Comparison of ENCODE assay signal across 8 cellular contexts in the genomic region with DNA sequence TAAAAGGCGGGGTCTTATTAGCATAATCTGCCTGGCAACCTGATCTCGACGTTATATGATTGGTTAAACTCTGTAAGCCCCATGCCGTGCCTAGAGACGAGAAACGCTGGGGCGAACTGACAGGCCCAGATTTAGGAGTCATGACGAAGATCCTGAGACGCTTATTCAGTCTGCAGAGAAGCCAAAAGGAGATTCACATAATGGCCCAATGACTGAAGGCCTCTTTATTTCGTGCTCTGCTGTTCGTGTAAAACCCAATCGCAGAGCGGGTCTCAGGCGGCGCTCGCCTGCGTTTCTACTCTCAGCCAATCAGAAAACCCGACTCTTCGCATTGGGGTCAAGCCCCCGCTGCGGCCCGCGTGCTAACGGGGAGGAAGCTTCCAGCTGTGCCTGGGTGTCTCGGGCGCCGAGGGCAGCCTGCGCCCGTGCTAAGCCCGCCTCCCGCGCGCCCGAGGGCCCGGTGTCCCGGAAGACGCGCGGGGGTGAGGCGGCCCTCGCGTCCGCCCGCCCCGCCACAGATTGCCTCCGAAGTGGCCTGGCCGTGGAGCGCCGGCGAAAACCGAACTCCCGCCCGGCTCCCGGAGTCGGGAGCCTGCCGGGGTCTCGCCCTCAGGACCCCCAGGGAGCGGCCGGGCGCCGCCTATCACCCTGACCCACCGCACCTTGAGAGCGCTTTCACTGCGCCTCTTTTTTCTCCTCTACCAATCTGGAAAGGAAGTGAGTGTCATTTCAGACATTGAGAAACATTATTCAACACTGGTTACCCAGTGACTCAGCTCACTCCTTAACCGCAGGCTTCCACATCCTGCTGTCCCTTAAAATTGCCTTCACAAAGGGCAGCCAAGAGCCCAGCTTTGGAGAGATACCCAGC. TPM values are rescaled to one million over a fixed set of nuclear protein-coding genes. Genes with fewer than 3 reads are reported as not detected.
DNase-seq lines count a peak whose midpoint lies in the region; ATAC-seq and TF ChIP-seq lines count a peak whose summit lies in the region.

No MANE protein-coding gene starts in this region.

- peak overlapping the region; percentile 99 for H3K27ac ChIP-seq in RWPE2 (ENCODE audit: poor library complexity, severe bottlenecking)

- H3F3A ChIP-seq in Loucy (ENCODE audit: low read depth), result no peaks in the 10 kb centered on the region

- H3K9me3 ChIP-seq in Loucy (ENCODE audit: insufficient read depth, low read depth, low read length) (no peaks in the 10 kb centered on the region), RWPE2 (ENCODE audit: severe bottlenecking) (no peaks in the 10 kb centered on the region)

- H3K9me3 Mint-ChIP-seq in natural killer cell, result no peaks in the 10 kb centered on the region

- no peaks in the 10 kb centered on the region for H3K36me3 Mint-ChIP-seq in natural killer cell

- H3K9ac ChIP-seq in Loucy (ENCODE audit: low read depth, low read length, poor library complexity, severe bottlenecking), result peak overlapping the region; percentile 84

- DNase-seq in ELR (ENCODE audit: low read depth) (peak; percentile 98), H7 (peak; percentile 98), RWPE2 (ENCODE audit: low spot score) (peak; percentile 89), fibroblast of pulmonary artery (ENCODE audit: low read depth) (peak; percentile 98), natural killer cell (peak; percentile 86)
- peak; percentile 84 for DNase-seq in activated effector memory CD4-positive, alpha-beta T cell treated with Interleukin-2 at 50 U/mL for 16 hours
- DNase-seq in stimulated activated naive CD4-positive, alpha-beta T cell (lab: John Stamatoyannopoulos, UW), result peak; percentile 89 to 98 (median 95)

- H3K4me1 Mint-ChIP-seq in natural killer cell, result peaks cover 33 to 37% of the 10 kb centered on the region in 2 donors

- peak overlapping the region; percentile 69 for H3K4me2 ChIP-seq in Loucy (ENCODE audit: low read depth, low read length, poor library complexity, severe bottlenecking)

- H3K4me3 ChIP-seq in H7 (ENCODE audit: insufficient read depth, low read depth, low read length), result peak overlapping the region; percentile 73
- peak overlapping the region; percentile 84 for H3K4me3 ChIP-seq in Loucy (ENCODE audit: low read length, poor library complexity, severe bottlenecking)
- peak overlapping the region; percentile 99 for H3K4me3 ChIP-seq in RWPE2 (ENCODE audit: severe bottlenecking)
- H3K4me3 ChIP-seq in fibroblast of pulmonary artery (replicated peaks; ENCODE audit: low read depth, low read length), result peak overlapping the region; percentile 74

- peak; percentile 77 for ATAC-seq in RWPE2 (ENCODE audit: low read depth)
- peak; percentile 75 to 87 (median 75) for ATAC-seq in natural killer cell

- no peak for TF ChIP-seq CTCF in Loucy (conservative IDR thresholded peaks at IDR 0.05; ENCODE audit: low read length)
- TF ChIP-seq CTCF in RWPE2 (IDR thresholded peaks at IDR 0.05; ENCODE audit: poor library complexity, severe bottlenecking), result no peak
- TF ChIP-seq CTCF in fibroblast of pulmonary artery (IDR thresholded peaks at IDR 0.05; ENCODE audit: low read length, missing control alignments), result no peak
- no peak for TF ChIP-seq CTCF in natural killer cell (IDR thresholded peaks at IDR 0.05)

- H4K20me1 ChIP-seq in Loucy (ENCODE audit: insufficient read depth, low read length, poor library complexity, severe bottlenecking), result peaks cover 14% of the 10 kb centered on the region

- H3K4me1 ChIP-seq in Loucy (ENCODE audit: insufficient read depth, low read length, poor library complexity, severe bottlenecking) (peaks cover 31% of the 10 kb centered on the region), RWPE2 (ENCODE audit: insufficient read depth, poor library complexity, severe bottlenecking) (peaks cover 13% of the 10 kb centered on the region)

- peak overlapping the region; percentile 99 to 100 for H3K27ac Mint-ChIP-seq in natural killer cell

- H3K4me3 Mint-ChIP-seq in natural killer cell, result peak overlapping the region; percentile 98

- peak overlapping the region; percentile 96 for H2AFZ ChIP-seq in Loucy (ENCODE audit: low read length)

- no peaks in the 10 kb centered on the region for H3K36me3 ChIP-seq in H7 (replicated peaks; ENCODE audit: control insufficient read depth, insufficient read depth, low read length)
- H3K36me3 ChIP-seq in Loucy (ENCODE audit: insufficient read depth, low read length), result no peaks in the 10 kb centered on the region
- no peaks in the 10 kb centered on the region for H3K36me3 ChIP-seq in RWPE2 (ENCODE audit: low read depth)

- H3K27me3 Mint-ChIP-seq in natural killer cell (ENCODE audit: low read depth in 2 of 2), result peaks cover 0 to 4% of the 10 kb centered on the region in 2 donors

- intact Hi-C loops in natural killer cell (cut with micrococcal nuclease), result loop anchor here (1.0 to 10.0 kb wide), 4 partner anchors 66 to 912 kb away; partner anchors contain the start of genes APLP2, SNX19 and ZBTB44

- peaks cover 37% of the 10 kb centered on the region for H3K79me2 ChIP-seq in Loucy (ENCODE audit: insufficient read depth, low read length)

- H3K9me2 ChIP-seq in Loucy (replicated peaks; ENCODE audit: low read depth, low read length), result no peaks in the 10 kb centered on the region

- H3K27me3 ChIP-seq in H7 (ENCODE audit: control insufficient read depth, insufficient read depth, low read length) (no peaks in the 10 kb centered on the region), Loucy (ENCODE audit: insufficient read depth, low read length, poor library complexity, severe bottlenecking) (no peaks in the 10 kb centered on the region), RWPE2 (ENCODE audit: insufficient read depth, poor library complexity, severe bottlenecking) (no peaks in the 10 kb centered on the region)

RNA-seq across cellular contexts. Expression of gene PRDM10, which starts 0.4 kb away (rescaled TPM):
- 10.6 and 13.0 TPM in 2 replicates for total RNA-seq in H7 (2014; rRNA removed; shearing (Covaris generic))
- 10 to 100 TPM; 10.3 to 13.1 (median 12.5) TPM for total RNA-seq in natural killer cell

Comparison
In these comparisons a context has a peak if more than half of its experiments do, and no peak if none do; other contexts are left out.
1. Peak in every context shown above with its lines: DNase-seq, ATAC-seq, H3K4me3 ChIP-seq and H3K27ac ChIP-seq.